Comparison of ENCODE assay signal across 8 cellular contexts in genomic region chr11:62645934-62646824, GRCh38. TPM values are rescaled to one million over a fixed set of nuclear protein-coding genes. Genes with fewer than 3 reads are reported as not detected.
DNase-seq lines count a peak whose midpoint lies in the region; ATAC-seq and TF ChIP-seq lines count a peak whose summit lies in the region.

GANAB (minus strand) TSS chr11:62646613; CDS start chr11:62646599, 14 bp downstream.

- intact Hi-C loops in PC-3 (cut with micrococcal nuclease) = loop anchor here (5.0 kb wide), 1 partner anchor 34 kb away; the partner anchor contains the start of genes EML3 and ROM1

- POLR2A ChIA-PET in PC-3 (lab: Charles Lee; ENCODE audit: unreplicated experiment) = interaction anchor here (0.6 to 0.7 kb wide), 6 partner anchors 31 to 195 kb away, joined by 3 to 14 read pairs (median 6); partner anchors contain the start of gene TUT1

- H3K4me1 ChIP-seq in PC-3 (ENCODE audit: insufficient read depth, low read length) = peaks cover 10% of the 10 kb centered on the region

- H3K9ac ChIP-seq in PC-3 (ENCODE audit: low read length) = peak within 1 kb of the TSS; percentile 95

- no peaks in the 10 kb centered on the region for H3K9me2 ChIP-seq in PC-3 (replicated peaks; ENCODE audit: low read length)

- H3K79me2 ChIP-seq in PC-3 (ENCODE audit: low read length) = peaks cover 59% of the 10 kb centered on the region

- TF ChIP-seq CTCF in PC-3 (conservative IDR thresholded peaks at IDR 0.05; ENCODE audit: low read depth, low read length) = no peak

- peak within 1 kb of the TSS; percentile 57 for H2AFZ ChIP-seq in PC-3 (ENCODE audit: low read length)

- no peaks in the 10 kb centered on the region for H3F3A ChIP-seq in PC-3 (ENCODE audit: low read length, unreplicated experiment)

- peak within 1 kb of the TSS; percentile 90 for H3K4me2 ChIP-seq in PC-3 (ENCODE audit: low read length)

- H3K36me3 ChIP-seq in PC-3 (ENCODE audit: low read depth, low read length) = peaks cover 30% of the 10 kb centered on the region

- TSS peak; percentile 50 for BruUV-seq in PC-3 (replicated peaks; lab: Mats Ljungman, UMichigan)

- H4K20me1 ChIP-seq in PC-3 (ENCODE audit: low read length) = no peaks in the 10 kb centered on the region

- no peaks in the 10 kb centered on the region for H3K9me3 ChIP-seq in PC-3 (ENCODE audit: low read length)

- ATAC-seq in GM21576 (IDR thresholded peaks at IDR 0.05; ENCODE audit: unreplicated experiment) (peak; percentile 86), PC-3 (peak; percentile 98)

- no peaks in the 10 kb centered on the region for H3K27me3 ChIP-seq in PC-3 (ENCODE audit: low read length)

- CTCF ChIA-PET in PC-3 (lab: Charles Lee) = interaction anchor here (0.7 to 1.0 kb wide), 3 partner anchors 86 to 234 kb away, joined by 4 to 5 read pairs (median 4); partner anchors contain the start of gene SLC3A2

- TF ChIP-seq RAD21 in Ishikawa (IDR thresholded peaks at IDR 0.05; ENCODE audit: low read depth) = no peak

- H3K27ac ChIP-seq in PC-3 (ENCODE audit: low read length) = peak within 1 kb of the TSS; percentile 64
- peak within 1 kb of the TSS; percentile 59 for H3K27ac ChIP-seq in epithelial cell of prostate

- H3K4me3 ChIP-seq in PC-3 (ENCODE audit: low read length) = peak within 1 kb of the TSS; percentile 95

- DNase-seq in DMS 273 (lab: John Stamatoyannopoulos, UW; ENCODE audit: unreplicated experiment) = peak; percentile 98
- peak; percentile 99 for DNase-seq in PC-3
- DNase-seq in activated T-cell treated with anti-CD3 and anti-CD28 coated beads for 48 hours (ENCODE audit: low read depth) = peak; percentile 99
- DNase-seq in epithelial cell of prostate (ENCODE audit: low read depth, low spot score) = peak; percentile 80
- peak; percentile 99 for DNase-seq in mucosa of gallbladder (ENCODE audit: low spot score)
- DNase-seq in stimulated activated CD8-positive, alpha-beta memory T cell treated with anti-CD3 and anti-CD28 coated beads, Interleukin-4, amount 100 ng/mL, for 4 hours (ENCODE audit: low read depth in 2 of 2, low spot score in 1 of 2) = peak; percentile 98 to 99

- no peak for TF ChIP-seq EP300 in Ishikawa (IDR thresholded peaks at IDR 0.05; ENCODE audit: borderline replicate concordance)

TF ChIP-seq in Ishikawa, 13 proteins besides CTCF, POLR2A, EP300 and RAD21:
- no peak for TF ChIP-seq CEBPB (IDR thresholded peaks at IDR 0.05)
- no peak; the same call in 1 of the 2 replicates for TF ChIP-seq FOXM1 (IDR thresholded peaks at IDR 0.05; ENCODE audit: borderline replicate concordance, low read depth)
- TF ChIP-seq EGR1 (IDR thresholded peaks at IDR 0.05) = no peak
- TF ChIP-seq MAX (IDR thresholded peaks at IDR 0.05) = peak; percentile 63
- TF ChIP-seq ZBTB7A (IDR thresholded peaks at IDR 0.05; ENCODE audit: low read depth) = no peak
- TF ChIP-seq TEAD4 (IDR thresholded peaks at IDR 0.05) = peak; percentile 40; the same call in 1 of the 2 replicates
- TF ChIP-seq REST (IDR thresholded peaks at IDR 0.05; ENCODE audit: low read depth) = no peak
- TF ChIP-seq TAF1 (IDR thresholded peaks at IDR 0.05; ENCODE audit: low read depth) = peak; percentile 99
- TF ChIP-seq YY1 (IDR thresholded peaks at IDR 0.05; ENCODE audit: low read depth) = peak; percentile 97
- TF ChIP-seq USF1 (IDR thresholded peaks at IDR 0.05) = peak; percentile 31; the same call in 1 of the 2 replicates
- TF ChIP-seq TCF12 (IDR thresholded peaks at IDR 0.05; ENCODE audit: low read depth) = peak; percentile 13; the same call in 1 of the 2 replicates
- TF ChIP-seq NFIC (IDR thresholded peaks at IDR 0.05) = no peak
- TF ChIP-seq CREB1 (IDR thresholded peaks at IDR 0.05; ENCODE audit: low read depth) = peak; percentile 79

RNA-seq across cellular contexts. Expression of gene GANAB, which starts in this region (rescaled TPM):
- total RNA-seq in PC-3 (2014; rRNA removed) (274 and 290 TPM in 2 replicates), mucosa of gallbladder (266 TPM)

Comparison
In these comparisons a context has a peak if more than half of its experiments do, and no peak if none do; other contexts are left out.
1. Peak in every context shown above with its lines: DNase-seq, ATAC-seq, H3K4me3 ChIP-seq and H3K27ac ChIP-seq.